Comparison of ENCODE assay signal across 23 cellular contexts in genomic region chr20:61979701-61980635, GRCh38.
DNase-seq lines count a peak whose midpoint lies in the region; ATAC-seq, FAIRE-seq and TF ChIP-seq lines count a peak whose summit lies in the region.
"Had no signal": no experiment of that assay in that cellular context is flagged by ENCODE, and none has a peak within 500 bp of the region (broad histone marks: within the 10 kb centered on the region; RNA-seq: fewer than 3 reads in every experiment).

No MANE protein-coding gene starts in this region.

- H3K9me1 ChIP-seq in IMR-90 (ENCODE audit: insufficient read depth, low read length) = no peaks in the 10 kb centered on the region; the same call in 1 of the 2 replicates

- no peak overlapping the region for H3K4ac ChIP-seq in H9 (ENCODE audit: low read depth, low read length)
- no peak overlapping the region for H3K4ac ChIP-seq in IMR-90 (ENCODE audit: low read depth, low read length)
- no peak overlapping the region for H3K4ac ChIP-seq in mesenchymal stem cell (ENCODE audit: low read depth in 1 of 2, low read length in 2 of 2)

- no peaks in the 10 kb centered on the region for H4K20me1 ChIP-seq in H9 (ENCODE audit: control insufficient read depth, insufficient read depth, insufficient read length)
- H4K20me1 ChIP-seq in IMR-90 (ENCODE audit: insufficient read depth, low read length) = no peaks in the 10 kb centered on the region; the same call in 1 of the 2 replicates
- H4K20me1 ChIP-seq in OCI-LY7 (ENCODE audit: insufficient read depth, low read length) = no peaks in the 10 kb centered on the region

- intact Hi-C loops in IMR-90 (cut with micrococcal nuclease) (no loop called here), spleen (cut with DNase I; ENCODE audit: low total_unique reads) (no loop called here), OCI-LY7 (cut with micrococcal nuclease; ENCODE audit: unreplicated experiment) (loop anchor here (2.0 kb wide), 1 partner anchor 157 kb away; no protein-coding TSS in a partner anchor)

- in situ Hi-C loops in IMR-90 (cut with MboI; ENCODE audit: low sequenced_read_pairs) = no loop called here

- H3K18ac ChIP-seq in H9 (ENCODE audit: insufficient read length, low read depth, low read length) = no peak overlapping the region
- no peak overlapping the region for H3K18ac ChIP-seq in IMR-90 (ENCODE audit: low read depth, low read length)
- H3K18ac ChIP-seq in mesenchymal stem cell (ENCODE audit: low read depth in 1 of 2, low read length in 2 of 2) = no peak overlapping the region

- no peaks in the 10 kb centered on the region for H3K79me1 ChIP-seq in H9 (ENCODE audit: insufficient read depth, low read depth, low read length, poor library complexity, severe bottlenecking)
- H3K79me1 ChIP-seq in IMR-90 (ENCODE audit: low read depth in 1 of 2, low read length in 2 of 2) = peaks cover 0 to 3% of the 10 kb centered on the region in 2 experiments; a peak in 2 of 4 replicates
- peaks cover 35% of the 10 kb centered on the region for H3K79me1 ChIP-seq in mesenchymal stem cell (replicated peaks; ENCODE audit: low read length, poor library complexity, severe bottlenecking)

- H2BK15ac ChIP-seq in H9 (ENCODE audit: low read depth, low read length) (no peak overlapping the region), IMR-90 (ENCODE audit: low read depth, low read length) (no peak overlapping the region), mesenchymal stem cell (ENCODE audit: low read depth, poor library complexity, severe bottlenecking) (no peak overlapping the region)

- H4K91ac ChIP-seq in H9 (ENCODE audit: insufficient read length, low read depth, low read length) (no peak overlapping the region), IMR-90 (ENCODE audit: insufficient read depth, low read depth, low read length) (no peak overlapping the region), mesenchymal stem cell (ENCODE audit: low read length) (peak overlapping the region; percentile 39)

- H3T11ph ChIP-seq in H9 (ENCODE audit: low read length) = no peak overlapping the region

- H2AFZ ChIP-seq in H9 (ENCODE audit: low read length) (no peak overlapping the region), IMR-90 (replicated peaks; ENCODE audit: low read length, poor library complexity) (no peak overlapping the region), mesenchymal stem cell (ENCODE audit: low read depth, low read length) (no peak overlapping the region), OCI-LY7 (ENCODE audit: low read length) (no peak overlapping the region)

- H3K27ac ChIP-seq in H9 (ENCODE audit: insufficient read length, low read depth, low read length) (no peak overlapping the region), IMR-90 (ENCODE audit: insufficient read depth, low read length) (no peak overlapping the region), mesenchymal stem cell (ENCODE audit: low read length, poor library complexity, severe bottlenecking) (no peak overlapping the region), spleen (no peak overlapping the region), OCI-LY7 (ENCODE audit: low read depth, low read length, poor library complexity, severe bottlenecking) (no peak overlapping the region)
- H3K27ac ChIP-seq: A549; BLaER1 treated with 17β-estradiol and CSF1 and Interleukin-3, amounts not matched to agents 10 nM and 100 nM had no signal

- H2AK9ac ChIP-seq in IMR-90 (replicated peaks; ENCODE audit: low read depth, low read length, poor library complexity) = peak overlapping the region; percentile 65

- no peaks in the 10 kb centered on the region for H3K9me3 ChIP-seq in H9 (ENCODE audit: control insufficient read depth, low read depth, low read length)
- H3K9me3 ChIP-seq in IMR-90 (ENCODE audit: control insufficient read depth, insufficient read depth, low read length) = no peaks in the 10 kb centered on the region
- H3K9me3 ChIP-seq in mesenchymal stem cell (ENCODE audit: control insufficient read depth, low read length) = no peaks in the 10 kb centered on the region
- H3K9me3 ChIP-seq in spleen = no peaks in the 10 kb centered on the region
- no peaks in the 10 kb centered on the region for H3K9me3 ChIP-seq in OCI-LY7 (ENCODE audit: low read length)
- H3K9me3 ChIP-seq: A549 had no signal

- no CpG with 5 or more reads among the region's 65 CpGs for WGBS in H9 (ENCODE audit: extremely low coverage, insufficient read length, low lambda C conversion rate)
- WGBS in IMR-90 (ENCODE audit: extremely low coverage in 2 of 2, insufficient read length in 1 of 2), 2 experiments = 97% methylated on average over 26 of the region's 65 CpGs; no CpG with 5 or more reads in 1 of the 2 experiments
- 97% methylated on average over 65 of the region's 65 CpGs for WGBS in mesenchymal stem cell
- WGBS in spleen, 5 donors = 96 to 97% (median 97%) methylated on average over 40 to 65 of the region's 65 CpGs

- peaks cover 2% of the 10 kb centered on the region in 2 experiments; a peak in 2 of 4 replicates for H3K4me1 Mint-ChIP-seq in H9

- BruUV-seq in IMR-90 (replicated peaks; lab: Mats Ljungman, UMichigan) (no TSS peak), OCI-LY7 (replicated peaks; lab: Mats Ljungman, UMichigan) (no TSS peak)

- H3K36me3 ChIP-seq in IMR-90 (ENCODE audit: control insufficient read depth, insufficient read depth, low read length) (peaks cover 10% of the 10 kb centered on the region), mesenchymal stem cell (ENCODE audit: control insufficient read depth in 1 of 2, insufficient read depth in 2 of 2, low read depth in 1 of 2, low read length in 2 of 2) (peaks cover 16 to 55% of the 10 kb centered on the region in 2 experiments), spleen (peaks cover 0 to 76% (median 19%) of the 10 kb centered on the region in 6 donors), OCI-LY7 (ENCODE audit: insufficient read depth, low read length) (peaks cover 26% of the 10 kb centered on the region)

- no peak overlapping the region for H3K14ac ChIP-seq in H9 (ENCODE audit: insufficient read depth, low read length)
- no peak overlapping the region for H3K14ac ChIP-seq in IMR-90 (replicated peaks; ENCODE audit: low read depth, low read length)
- H3K14ac ChIP-seq in mesenchymal stem cell (ENCODE audit: low read length in 2 of 2) = no peak overlapping the region

- H3K9ac ChIP-seq in H9 (ENCODE audit: extremely low read depth, insufficient read length, low read length) (no peak overlapping the region), IMR-90 (ENCODE audit: low read depth, low read length) (no peak overlapping the region), mesenchymal stem cell (ENCODE audit: low read length) (no peak overlapping the region)
- H3K9ac ChIP-seq: BLaER1 treated with 17β-estradiol and CSF1 and Interleukin-3, amounts not matched to agents 10 nM and 100 nM had no signal

- H3K36me3 Mint-ChIP-seq in H9 (ENCODE audit: insufficient read depth in 1 of 3, low read depth in 3 of 3) = peaks cover 11 to 30% (median 27%) of the 10 kb centered on the region in 3 experiments

- H3K4me3 ChIP-seq in IMR-90 (ENCODE audit: insufficient read depth, low read depth, low read length) (no peak overlapping the region), mesenchymal stem cell (ENCODE audit: insufficient read depth in 1 of 2, low read depth in 1 of 2, low read length in 2 of 2) (no peak overlapping the region), spleen (no peak overlapping the region), OCI-LY7 (ENCODE audit: low read depth, low read length, poor library complexity, severe bottlenecking) (no peak overlapping the region)
- H3K4me3 ChIP-seq: A549; BLaER1 treated with 17β-estradiol and CSF1 and Interleukin-3, amounts not matched to agents 10 nM and 100 nM; K562 had no signal

- TF ChIP-seq POLR2A in IMR-90 (IDR thresholded peaks at IDR 0.05; ENCODE audit: low read depth, low read length) = no peak
- TF ChIP-seq POLR2A in spleen (IDR thresholded peaks at IDR 0.05) = no peak

- H3K79me2 ChIP-seq in H9 (ENCODE audit: insufficient read depth, low read length) (no peaks in the 10 kb centered on the region), OCI-LY7 (ENCODE audit: insufficient read depth, low read depth, low read length) (no peaks in the 10 kb centered on the region)

- H3K4me2 ChIP-seq in H9 (ENCODE audit: insufficient read depth, insufficient read length, low read length) (no peak overlapping the region), IMR-90 (ENCODE audit: low read depth, low read length) (no peak overlapping the region), mesenchymal stem cell (ENCODE audit: low read length, poor library complexity, severe bottlenecking) (no peak overlapping the region), OCI-LY7 (ENCODE audit: low read length) (no peak overlapping the region)
- H3K4me2 ChIP-seq: A549 had no signal

- peak overlapping the region in 2 of 3 experiments; percentile 53 to 82; a peak in 4 of 7 replicates for H3K27ac Mint-ChIP-seq in H9
- H3K27ac Mint-ChIP-seq: CD4-positive, alpha-beta T cell had no signal

- H3K56ac ChIP-seq in H9 (ENCODE audit: insufficient read length, low read depth, low read length) (no peak overlapping the region), IMR-90 (ENCODE audit: extremely low read depth, insufficient read depth, low read length) (no peak overlapping the region)

- POLR2A ChIA-PET in IMR-90 (lab: Charles Lee; ENCODE audit: unreplicated experiment) = no interaction called here
- POLR2A ChIA-PET in OCI-LY7 (lab: Charles Lee) = no interaction called here

- H3K27me3 Mint-ChIP-seq in H9 (ENCODE audit: low read depth) = no peaks in the 10 kb centered on the region
- H3K27me3 Mint-ChIP-seq: CD4-positive, alpha-beta T cell had no signal

- H4K5ac ChIP-seq in H9 (ENCODE audit: insufficient read length, low read depth, low read length) = no peak overlapping the region
- no peak overlapping the region for H4K5ac ChIP-seq in IMR-90 (ENCODE audit: low read depth, low read length)

- no peak overlapping the region for H3K4me3 Mint-ChIP-seq in H9
- H3K4me3 Mint-ChIP-seq: CD4-positive, alpha-beta T cell had no signal

- H2BK5ac ChIP-seq in H9 (ENCODE audit: insufficient read length, low read length) = no peak overlapping the region
- H2BK5ac ChIP-seq in IMR-90 (ENCODE audit: low read depth, low read length, poor library complexity, severe bottlenecking) = no peak overlapping the region
- no peak overlapping the region for H2BK5ac ChIP-seq in mesenchymal stem cell (ENCODE audit: low read depth, low read length, poor library complexity, severe bottlenecking)

- H2BK20ac ChIP-seq in H9 (ENCODE audit: low read depth, low read length, poor library complexity, severe bottlenecking) = no peak overlapping the region
- no peak overlapping the region for H2BK20ac ChIP-seq in IMR-90 (ENCODE audit: low read depth, low read length)

- H3K4me1 ChIP-seq in H9 (ENCODE audit: insufficient read depth, low read length) (no peaks in the 10 kb centered on the region), IMR-90 (ENCODE audit: control insufficient read depth, insufficient read depth, low read length) (no peaks in the 10 kb centered on the region), mesenchymal stem cell (ENCODE audit: control insufficient read depth, insufficient read depth, low read depth, low read length) (peaks cover 2% of the 10 kb centered on the region), spleen (peaks cover 0 to 15% (median 10%) of the 10 kb centered on the region in 6 donors), OCI-LY7 (ENCODE audit: insufficient read depth, low read length, poor library complexity, severe bottlenecking) (no peaks in the 10 kb centered on the region)
- H3K4me1 ChIP-seq: A549 had no signal

- no peak for TF ChIP-seq CTCF in H9 (conservative IDR thresholded peaks at IDR 0.05)
- TF ChIP-seq CTCF in IMR-90 (conservative IDR thresholded peaks at IDR 0.05; ENCODE audit: low read depth, low read length) = no peak
- no peak for TF ChIP-seq CTCF in spleen (IDR thresholded peaks at IDR 0.05 in 8 of 11, conservative IDR thresholded peaks at IDR 0.05 in 3 of 11)
- no peak for TF ChIP-seq CTCF in OCI-LY7 (conservative IDR thresholded peaks at IDR 0.05; ENCODE audit: low read length)

- H3K23ac ChIP-seq in H9 (ENCODE audit: insufficient read length, low read depth, low read length) (no peak overlapping the region), IMR-90 (ENCODE audit: low read depth, low read length) (no peak overlapping the region), mesenchymal stem cell (ENCODE audit: low read length in 2 of 2) (no peak overlapping the region)

- no peaks in the 10 kb centered on the region for H3K27me3 ChIP-seq in H9 (ENCODE audit: insufficient read depth, low read length)
- H3K27me3 ChIP-seq in IMR-90 (ENCODE audit: control insufficient read depth, insufficient read depth, low read length) = no peaks in the 10 kb centered on the region
- H3K27me3 ChIP-seq in mesenchymal stem cell (ENCODE audit: control insufficient read depth in 1 of 2, insufficient read depth in 1 of 2, low read length in 2 of 2) = no peaks in the 10 kb centered on the region
- no peaks in the 10 kb centered on the region for H3K27me3 ChIP-seq in spleen (replicated peaks in 1 of 7)
- H3K27me3 ChIP-seq: BLaER1 treated with 17β-estradiol and CSF1 and Interleukin-3, amounts not matched to agents 10 nM and 100 nM had no signal

- no peak for DNase-seq in H9
- DNase-seq in IMR-90 = no peak
- no peak for DNase-seq in mesenchymal stem cell
- DNase-seq in spleen = peak; percentile 59
- no peak for DNase-seq in RCC 7860 (ENCODE audit: low spot score)
- DNase-seq in NCI-H526 (lab: John Stamatoyannopoulos, UW) = no peak
- DNase-seq in OCI-LY7 (ENCODE audit: low spot score) = no peak
- DNase-seq: CD4-positive, alpha-beta T cell; MV-4-11; NCI-H1105; NCI-H1436 treated with DMSO at 0.1 percent for 48 hours; NCI-H187 treated with DMSO at 0.1 percent for 48 hours; NCI-H2171 treated with DMSO at 0.1 percent for 48 hours; NCI-H345; NCI-H524; NCI-H774; SHP77 treated with DMSO at 0.1 percent for 48 hours had no signal

- dilution Hi-C loops in IMR-90 (cut with HindIII; ENCODE audit: low sequenced_read_pairs, unreplicated experiment) = no loop called here

- no peaks in the 10 kb centered on the region for H3K9me2 ChIP-seq in OCI-LY7 (ENCODE audit: insufficient read depth, low read length)

- no peak for ATAC-seq in IMR-90 (ENCODE audit: low read depth)

- H4K8ac ChIP-seq in H9 (replicated peaks; ENCODE audit: insufficient read length, low read depth, low read length) (no peak overlapping the region), IMR-90 (ENCODE audit: low read depth in 2 of 2, low read length in 2 of 2) (no peak overlapping the region), mesenchymal stem cell (ENCODE audit: low read length) (no peak overlapping the region)

- no peaks in the 10 kb centered on the region for H3K23me2 ChIP-seq in H9 (ENCODE audit: insufficient read length, low read depth, low read length, poor library complexity, severe bottlenecking)

- no peak overlapping the region for H2BK12ac ChIP-seq in H9 (ENCODE audit: insufficient read length, low read depth, low read length)
- no peak overlapping the region for H2BK12ac ChIP-seq in mesenchymal stem cell (ENCODE audit: low read length in 2 of 2)

- H2AK5ac ChIP-seq in H9 (ENCODE audit: insufficient read length, low read length) = no peak overlapping the region
- H2AK5ac ChIP-seq in IMR-90 (ENCODE audit: low read depth, low read length) = no peak overlapping the region
- H2AK5ac ChIP-seq in mesenchymal stem cell (ENCODE audit: low read length, severe bottlenecking) = no peak overlapping the region

- H2BK120ac ChIP-seq in H9 (ENCODE audit: low read depth, low read length, poor library complexity, severe bottlenecking) (no peak overlapping the region), IMR-90 (ENCODE audit: low read depth, low read length) (no peak overlapping the region), mesenchymal stem cell (ENCODE audit: low read depth, low read length) (no peak overlapping the region)

- no peaks in the 10 kb centered on the region; a peak in 1 of 5 replicates for H3K9me3 Mint-ChIP-seq in H9

- TF ChIP-seq RAD21 in IMR-90 (IDR thresholded peaks at IDR 0.05; ENCODE audit: low read length) = no peak

- CTCF ChIA-PET in IMR-90 (lab: Yijun Ruan, JAX) = no interaction called here
- CTCF ChIA-PET in OCI-LY7 (lab: Charles Lee; ENCODE audit: unreplicated experiment) = no interaction called here

- no peak for FAIRE-seq in RCC 7860 (lab: Jason Lieb, UNC)
- FAIRE-seq: A549, D721Med, GM19239, H54 had no signal
